16 cellular contexts compared by ENCODE assay signal in the genomic region with DNA sequence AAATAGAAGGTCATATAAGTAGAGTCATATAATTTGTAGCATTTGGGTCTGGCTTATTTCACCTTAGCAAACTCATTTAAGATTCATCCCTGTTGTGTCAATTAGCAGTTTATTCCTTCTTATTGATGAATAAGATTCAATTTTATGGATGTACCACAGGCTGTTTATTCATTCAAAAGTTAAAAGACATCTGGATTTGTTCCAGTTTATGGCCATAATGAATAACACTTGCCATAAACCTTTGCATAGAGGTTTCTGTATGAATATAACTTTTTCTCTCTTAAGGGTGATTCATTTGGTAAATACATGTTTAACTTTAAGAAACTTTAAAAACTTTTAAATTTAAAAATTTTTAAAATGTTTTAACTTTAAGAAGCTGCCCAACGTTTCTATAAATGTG.
DNase-seq lines count a peak whose midpoint lies in the region; ATAC-seq, FAIRE-seq and TF ChIP-seq lines count a peak whose summit lies in the region.
"Had no signal": no experiment of that assay in that cellular context is flagged by ENCODE, and none has a peak within 500 bp of the region (broad histone marks: within the 10 kb centered on the region; RNA-seq: fewer than 3 reads in every experiment).

No MANE protein-coding gene starts in this region.

- no peak overlapping the region for H4K5ac ChIP-seq in H1 (ENCODE audit: insufficient read length, low read depth, low read length)

- no peak overlapping the region for H3K4ac ChIP-seq in H1 (replicated peaks; ENCODE audit: insufficient read length, low read depth, low read length)

- 88% methylated on average over 1 of the region's 1 CpG; no CpG with 5 or more reads in 1 of the 2 experiments for WGBS in H1 (ENCODE audit: extremely low coverage in 1 of 2, insufficient coverage in 1 of 2, insufficient read length in 1 of 2, insufficient replicate concordance in 2 of 2, low coverage in 1 of 2, low lambda C conversion rate in 2 of 2, missing lambda C conversion rate in 1 of 2), 2 experiments
- WGBS in psoas muscle, 3 donors, result 79 to 87% (median 86%) methylated on average over 1 of the region's 1 CpG

- no peak overlapping the region for H3K18ac ChIP-seq in H1 (ENCODE audit: extremely low read depth, low read length)

- no peak overlapping the region for H3K9ac ChIP-seq in H1 (replicated peaks in 1 of 4; ENCODE audit: extremely low read depth in 1 of 4, low read depth in 3 of 4, low read length in 3 of 4)

- no peak overlapping the region for H2BK120ac ChIP-seq in H1 (replicated peaks; ENCODE audit: low read depth, low read length)

- H2AK5ac ChIP-seq in H1 (ENCODE audit: low read depth, low read length), result no peak overlapping the region

- ATAC-seq in GM18873 (IDR thresholded peaks at IDR 0.05; ENCODE audit: low FRiP score, unreplicated experiment), result peak; percentile 56
- peak; percentile 68 for ATAC-seq in HG03175 (IDR thresholded peaks at IDR 0.05; ENCODE audit: unreplicated experiment)
- no peak for ATAC-seq in psoas muscle
- no peak for ATAC-seq in HG03469 (IDR thresholded peaks at IDR 0.05; ENCODE audit: unreplicated experiment)
- ATAC-seq: HCT116 had no signal

- H3K27me3 ChIP-seq in DOHH2 (ENCODE audit: control insufficient read depth, low read length) (no peaks in the 10 kb centered on the region), H1 (replicated peaks in 1 of 4; ENCODE audit: control insufficient read depth in 3 of 4, extremely low read depth in 1 of 4, insufficient read depth in 3 of 4, low read length in 3 of 4) (no peaks in the 10 kb centered on the region), psoas muscle (ENCODE audit: insufficient read depth in 3 of 3, low read length in 2 of 3) (no peaks in the 10 kb centered on the region)

- no peak overlapping the region for H2BK15ac ChIP-seq in H1 (ENCODE audit: low read length)

- H3K79me2 ChIP-seq in DOHH2 (ENCODE audit: control insufficient read depth, low read length) (no peaks in the 10 kb centered on the region), H1 (ENCODE audit: control insufficient read depth in 1 of 2, insufficient read depth in 2 of 2, low read length in 2 of 2) (no peaks in the 10 kb centered on the region)

- H3K14ac ChIP-seq in H1 (ENCODE audit: insufficient read length), result no peak overlapping the region

- DNase-seq in H1 (ENCODE audit: low read depth in 1 of 2, low spot score in 2 of 2), result no peak
- no peak for DNase-seq in psoas muscle
- DNase-seq in H4 (ENCODE audit: low spot score), result no peak
- DNase-seq: C1 segment of cervical spinal cord; Calu3; CD4-positive, alpha-beta T cell; DMS 273 treated with DMSO at 0.1 percent for 48 hours; Karpas-422 had no signal

- no peaks in the 10 kb centered on the region for H3F3A ChIP-seq in DOHH2 (ENCODE audit: control insufficient read depth, insufficient read depth)

- peak; percentile 13 for FAIRE-seq in H1 (lab: Jason Lieb, UNC)
- FAIRE-seq: G401.6, H54 had no signal

- no peak overlapping the region for H2BK5ac ChIP-seq in H1 (ENCODE audit: low read depth, low read length)

- TF ChIP-seq POLR2A in H1 (IDR thresholded peaks at IDR 0.05; ENCODE audit: control extremely low read depth in 1 of 2, low read depth in 2 of 2, low read length in 2 of 2), result no peak

- CTCF ChIA-PET in H1 (lab: Charles Lee; ENCODE audit: partially characterized antibody), result interaction anchor here (1.3 kb wide), 1 partner anchor 183 kb away, joined by 3 read pairs; no protein-coding TSS in a partner anchor

- H3K23ac ChIP-seq in H1 (ENCODE audit: insufficient read length), result no peak overlapping the region

- no peak overlapping the region for H2BK12ac ChIP-seq in H1 (ENCODE audit: low read depth, low read length)

- no peak overlapping the region for H2AFZ ChIP-seq in H1 (ENCODE audit: low read length)

- no peak overlapping the region for H4K91ac ChIP-seq in H1 (replicated peaks; ENCODE audit: insufficient read length, low read length)

- no peaks in the 10 kb centered on the region for H3K9me2 ChIP-seq in DOHH2 (replicated peaks; ENCODE audit: control insufficient read depth, low read length)

- H3K36me3 ChIP-seq in DOHH2 (ENCODE audit: control insufficient read depth, low read length), result no peaks in the 10 kb centered on the region
- no peaks in the 10 kb centered on the region for H3K36me3 ChIP-seq in H1 (ENCODE audit: control insufficient read depth in 2 of 4, insufficient read depth in 4 of 4, low read length in 3 of 4)
- H3K36me3 ChIP-seq in psoas muscle (ENCODE audit: insufficient read depth in 1 of 2, low read depth in 1 of 2), result no peaks in the 10 kb centered on the region

- POLR2A ChIA-PET in H1 (lab: Charles Lee; ENCODE audit: partially characterized antibody), result no interaction called here

- no peak overlapping the region for H3K4me3 ChIP-seq in DOHH2 (ENCODE audit: low read length)
- H3K4me3 ChIP-seq in H1 (ENCODE audit: extremely low read depth in 1 of 4, insufficient read depth in 2 of 4, low read depth in 3 of 4, low read length in 4 of 4), result no peak overlapping the region
- no peak overlapping the region for H3K4me3 ChIP-seq in psoas muscle

- H3K9me3 ChIP-seq in DOHH2 (ENCODE audit: control insufficient read depth, insufficient read depth, low read length), result no peaks in the 10 kb centered on the region
- H3K9me3 ChIP-seq in H1 (ENCODE audit: insufficient read depth in 2 of 2, low read depth in 1 of 2, low read length in 1 of 2), result no peaks in the 10 kb centered on the region
- H3K9me3 ChIP-seq in psoas muscle, result no peaks in the 10 kb centered on the region

- peaks cover 27% of the 10 kb centered on the region for H3K4me1 ChIP-seq in DOHH2 (ENCODE audit: control insufficient read depth, low read length)
- peaks cover 0 to under 1% (median 0%) of the 10 kb centered on the region in 4 experiments; a peak in 2 of 7 replicates for H3K4me1 ChIP-seq in H1 (replicated peaks in 1 of 4; ENCODE audit: control insufficient read depth in 3 of 4, insufficient read depth in 4 of 4, low read length in 3 of 4)
- H3K4me1 ChIP-seq in psoas muscle, result peaks cover 35% of the 10 kb centered on the region

- H3K79me1 ChIP-seq in H1 (ENCODE audit: low read depth, low read length), result no peaks in the 10 kb centered on the region

- H3K23me2 ChIP-seq in H1 (ENCODE audit: low read depth, low read length), result no peaks in the 10 kb centered on the region

- H4K20me1 ChIP-seq in DOHH2 (ENCODE audit: control insufficient read depth, insufficient read depth, low read depth, low read length) (no peaks in the 10 kb centered on the region), H1 (replicated peaks in 1 of 2; ENCODE audit: control insufficient read depth in 1 of 2, insufficient read depth in 2 of 2, low read length in 2 of 2) (no peaks in the 10 kb centered on the region)

- no peak overlapping the region for H3K56ac ChIP-seq in H1 (replicated peaks; ENCODE audit: insufficient read length, low read depth, low read length)

- TF ChIP-seq CTCF in DOHH2 (IDR thresholded peaks at IDR 0.05; ENCODE audit: low read depth, low read length, poor library complexity, severe bottlenecking) (no peak), H1 (IDR thresholded peaks at IDR 0.05; ENCODE audit: control extremely low read depth in 1 of 3, insufficient read depth in 1 of 3, low read depth in 1 of 3, low read length in 3 of 3) (no peak), psoas muscle (IDR thresholded peaks at IDR 0.05) (no peak)

- no peak overlapping the region for H2BK20ac ChIP-seq in H1 (ENCODE audit: low read length)

- intact Hi-C loops in psoas muscle (cut with DNase I), result loop anchor here in 1 of 2 donors (5.0 kb wide), 1 partner anchor 43 kb away; no protein-coding TSS in a partner anchor

- H3K4me2 ChIP-seq in DOHH2 (ENCODE audit: low read length), result peak overlapping the region; percentile 25
- no peak overlapping the region for H3K4me2 ChIP-seq in H1 (ENCODE audit: insufficient read depth in 1 of 2, low read depth in 2 of 2, low read length in 2 of 2)

- no peak for TF ChIP-seq EP300 in H1 (IDR thresholded peaks at IDR 0.05; ENCODE audit: borderline replicate concordance in 1 of 2, low read depth in 2 of 2, low read length in 2 of 2)

- H3K27ac ChIP-seq in DOHH2 (ENCODE audit: low read depth, low read length), result no peak overlapping the region
- no peak overlapping the region for H3K27ac ChIP-seq in H1 (ENCODE audit: low read depth, low read length)
- no peak overlapping the region for H3K27ac ChIP-seq in psoas muscle
- H3K27ac ChIP-seq: HL-60 had no signal

- no peak for TF ChIP-seq RAD21 in H1 (IDR thresholded peaks at IDR 0.05 in 1 of 2, conservative IDR thresholded peaks at IDR 0.05 in 1 of 2; ENCODE audit: low read depth in 2 of 2, low read length in 2 of 2)

- H4K8ac ChIP-seq in H1 (ENCODE audit: extremely low read depth, insufficient read depth, low read length), result no peak overlapping the region

TF ChIP-seq in H1, 55 proteins besides CTCF, POLR2A, EP300 and RAD21 (continues in another document):
- TF ChIP-seq EZH2 (IDR thresholded peaks at IDR 0.05; ENCODE audit: low read depth, low read length, severe bottlenecking) (no peak), SIRT6 (IDR thresholded peaks at IDR 0.05; ENCODE audit: low read length) (no peak), POU5F1 (IDR thresholded peaks at IDR 0.05; ENCODE audit: low read depth, low read length) (no peak), SIN3A (conservative IDR thresholded peaks at IDR 0.05 in 1 of 2, IDR thresholded peaks at IDR 0.05 in 1 of 2; ENCODE audit: low read depth in 1 of 2, low read length in 2 of 2) (no peak), GABPA (IDR thresholded peaks at IDR 0.05; ENCODE audit: borderline replicate concordance, insufficient read depth, low read length) (no peak), CHD1 (IDR thresholded peaks at IDR 0.05; ENCODE audit: low read depth, low read length) (no peak), TCF12 (IDR thresholded peaks at IDR 0.05; ENCODE audit: low read depth, low read length) (no peak), TBP (IDR thresholded peaks at IDR 0.05; ENCODE audit: low read depth, low read length) (no peak), HDAC6 (IDR thresholded peaks at IDR 0.05; ENCODE audit: low read depth, low read length) (no peak), RNF2 (IDR thresholded peaks at IDR 0.05; ENCODE audit: borderline replicate concordance, low read depth, low read length, missing control alignments, poor library complexity, severe bottlenecking) (no peak), BCL11A (IDR thresholded peaks at IDR 0.05; ENCODE audit: low read depth in 2 of 2, low read length in 2 of 2) (no peak), SIX5 (IDR thresholded peaks at IDR 0.05; ENCODE audit: low read depth, low read length) (no peak), KDM1A (IDR thresholded peaks at IDR 0.05; ENCODE audit: borderline replicate concordance, low read length) (no peak), YY1 (IDR thresholded peaks at IDR 0.05; ENCODE audit: low read depth, low read length) (no peak)
- TF ChIP-seq, protein P1, sequence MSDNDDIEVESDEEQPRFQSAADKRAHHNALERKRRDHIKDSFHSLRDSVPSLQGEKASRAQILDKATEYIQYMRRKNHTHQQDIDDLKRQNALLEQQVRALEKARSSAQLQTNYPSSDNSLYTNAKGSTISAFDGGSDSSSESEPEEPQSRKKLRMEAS (IDR thresholded peaks at IDR 0.05), result no peak

Comparison
In these comparisons a context has a peak if more than half of its experiments do, and no peak if none do; other contexts are left out.
1. ATAC-seq: peak in GM18873 (single experiment) and HG03175 (single experiment); none in psoas muscle (0 of 4) and HG03469 (single experiment).